Comparison of ENCODE assay signal across 26 cellular contexts in genomic region chr18:43001821-43002220, GRCh38.
"Had no signal": no experiment of that assay in that cellular context is flagged by ENCODE, and none has a peak within 500 bp of the region (broad histone marks: within the 10 kb centered on the region; RNA-seq: fewer than 3 reads in every experiment).

No MANE protein-coding gene starts in this region.

- H3K4me1 ChIP-seq: body of pancreas, tibial artery had no signal

- H3K36me3 Mint-ChIP-seq: activated naive CD8-positive, alpha-beta T cell treated with anti-CD3 and anti-CD28 coated beads, Interleukin-2, amount 10 ng/mL, durations not matched to agents 7 days and 5 days; naive thymus-derived CD4-positive, alpha-beta T cell; neural progenitor cell; stimulated activated effector memory CD8-positive, alpha-beta T cell treated with anti-CD3 and anti-CD28 coated beads, Interleukin-12 subunit alpha, Interleukin-12 subunit beta, amount 100 ng/mL, for 72 hours had no signal

- H3K4me1 Mint-ChIP-seq: activated naive CD8-positive, alpha-beta T cell treated with anti-CD3 and anti-CD28 coated beads, Interleukin-2, amount 10 ng/mL, durations not matched to agents 7 days and 5 days; activated T-helper 17 cell treated with anti-CD3 and anti-CD28 coated beads, Interleukin-2, amount 50 U/mL, for 72 hours; naive thymus-derived CD4-positive, alpha-beta T cell; stimulated activated effector memory CD8-positive, alpha-beta T cell treated with anti-CD3 and anti-CD28 coated beads, Interleukin-12 subunit alpha, Interleukin-12 subunit beta, amount 100 ng/mL, for 72 hours; stimulated activated naive CD8-positive, alpha-beta T cell treated with anti-CD3 and anti-CD28 coated beads, Interleukin-15, amount 100 ng/mL, for 72 hours had no signal

- H3K27me3 ChIP-seq: body of pancreas, cardiac muscle cell, hepatocyte, neural progenitor cell, tibial artery had no signal

- H3K36me3 ChIP-seq: cardiac muscle cell, neural progenitor cell, tibial artery had no signal

- FAIRE-seq: endometrium, islet of Langerhans, small intestine had no signal

- H3K9me3 ChIP-seq: body of pancreas, tibial artery had no signal

- H3K4me2 ChIP-seq: hepatocyte, neural progenitor cell had no signal

- H3K27ac ChIP-seq: body of pancreas, cardiac muscle cell, hepatocyte, neural progenitor cell, tibial artery had no signal

- H3K79me2 ChIP-seq: hepatocyte had no signal

- H3K27me3 Mint-ChIP-seq: activated naive CD8-positive, alpha-beta T cell treated with anti-CD3 and anti-CD28 coated beads, Interleukin-2, amount 10 ng/mL, durations not matched to agents 7 days and 5 days; activated T-cell treated with anti-CD3 and anti-CD28 coated beads, Interleukin-2, amount 50 U/mL, for 24 hours; activated T-helper 17 cell treated with anti-CD3 and anti-CD28 coated beads, Interleukin-2, amount 50 U/mL, for 72 hours; naive thymus-derived CD4-positive, alpha-beta T cell; stimulated activated naive CD8-positive, alpha-beta T cell treated with anti-CD3 and anti-CD28 coated beads, Interleukin-15, amount 100 ng/mL, for 72 hours had no signal

- ATAC-seq: activated T-helper 17 cell treated with anti-CD3 and anti-CD28 coated beads, Interleukin-2, amount 50 U/mL, for 72 hours; body of pancreas; left cardiac atrium; naive thymus-derived CD4-positive, alpha-beta T cell; sciatic nerve; stimulated activated effector memory CD8-positive, alpha-beta T cell treated with anti-CD3 and anti-CD28 coated beads, Interleukin-12 subunit alpha, Interleukin-12 subunit beta, amount 100 ng/mL, for 72 hours; stimulated activated naive CD8-positive, alpha-beta T cell treated with anti-CD3 and anti-CD28 coated beads, Interleukin-15, amount 100 ng/mL, for 72 hours; WTC11 had no signal

- H3K9ac ChIP-seq: neural progenitor cell had no signal

- H3K27ac Mint-ChIP-seq: activated naive CD8-positive, alpha-beta T cell treated with anti-CD3 and anti-CD28 coated beads, Interleukin-2, amount 10 ng/mL, durations not matched to agents 7 days and 5 days; activated T-cell treated with anti-CD3 and anti-CD28 coated beads, Interleukin-2, amount 50 U/mL, for 24 hours; activated T-helper 17 cell treated with anti-CD3 and anti-CD28 coated beads, Interleukin-2, amount 50 U/mL, for 72 hours; naive thymus-derived CD4-positive, alpha-beta T cell; neural progenitor cell; stimulated activated effector memory CD8-positive, alpha-beta T cell treated with anti-CD3 and anti-CD28 coated beads, Interleukin-12 subunit alpha, Interleukin-12 subunit beta, amount 100 ng/mL, for 72 hours; WTC11 had no signal

- H3K4me3 ChIP-seq: body of pancreas, cardiac muscle cell, hepatocyte, neural progenitor cell, tibial artery had no signal

- H2AFZ ChIP-seq: hepatocyte, neural progenitor cell had no signal

- DNase-seq: activated CD8-positive, alpha-beta memory T cell treated with anti-CD3 and anti-CD28 coated beads for 24 hours; activated CD8-positive, alpha-beta memory T cell treated with anti-CD3 and anti-CD28 coated beads, Interleukin-2, amount 50 U/mL, for 4 hours; activated naive CD4-positive, alpha-beta T cell treated with Interleukin-2 at 50 U/mL for 16 hours; activated naive CD8-positive, alpha-beta T cell treated with anti-CD3 and anti-CD28 coated beads, Interleukin-2, amount 10 ng/mL, durations not matched to agents 7 days and 5 days; activated T-cell treated with anti-CD3 and anti-CD28 coated beads, Interleukin-2, amount 50 U/mL, for 24 hours; amniotic stem cell; body of pancreas; foreskin melanocyte; glutamatergic neuron; left cardiac atrium; naive thymus-derived CD4-positive, alpha-beta T cell; posterior cingulate gyrus; small intestine; stimulated activated CD4-positive, alpha-beta T cell treated with anti-CD3 and anti-CD28 coated beads, Interleukin-2, amount 100 ng/mL, for 24 hours; stimulated activated naive CD8-positive, alpha-beta T cell treated with anti-CD3 and anti-CD28 coated beads, Interleukin-15, amount 100 ng/mL, for 72 hours; T-helper 9 cell; tibial artery had no signal

- H3K4me3 Mint-ChIP-seq: activated naive CD8-positive, alpha-beta T cell treated with anti-CD3 and anti-CD28 coated beads, Interleukin-2, amount 10 ng/mL, durations not matched to agents 7 days and 5 days; activated T-cell treated with anti-CD3 and anti-CD28 coated beads, Interleukin-2, amount 50 U/mL, for 24 hours; activated T-helper 17 cell treated with anti-CD3 and anti-CD28 coated beads, Interleukin-2, amount 50 U/mL, for 72 hours; naive thymus-derived CD4-positive, alpha-beta T cell; neural progenitor cell; stimulated activated effector memory CD8-positive, alpha-beta T cell treated with anti-CD3 and anti-CD28 coated beads, Interleukin-12 subunit alpha, Interleukin-12 subunit beta, amount 100 ng/mL, for 72 hours; stimulated activated naive CD8-positive, alpha-beta T cell treated with anti-CD3 and anti-CD28 coated beads, Interleukin-15, amount 100 ng/mL, for 72 hours; WTC11 had no signal
